ENCODE assay signal across 8 cellular contexts in the genomic region with DNA sequence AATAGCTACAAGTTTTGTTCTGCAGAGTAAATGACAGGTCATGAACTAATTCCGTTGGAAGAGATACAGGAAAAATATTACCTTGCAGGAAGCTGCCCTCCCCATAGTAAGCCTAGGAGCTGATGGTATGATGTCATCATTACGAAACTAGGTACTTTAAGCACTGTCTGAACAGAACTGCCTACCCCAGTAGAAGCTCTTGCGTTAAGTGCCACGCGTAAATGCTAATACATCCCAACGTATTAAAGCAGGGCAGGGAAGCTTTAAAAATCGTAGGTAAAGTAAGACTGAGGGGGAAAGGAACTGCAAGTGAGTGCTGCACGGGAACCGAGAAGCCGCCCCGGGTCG. TPM values are rescaled to one million over a fixed set of nuclear protein-coding genes. Genes with fewer than 3 reads are reported as not detected.
DNase-seq lines count a peak whose midpoint lies in the region; ATAC-seq, FAIRE-seq and TF ChIP-seq lines count a peak whose summit lies in the region.

No MANE protein-coding gene starts in this region.

- H3K4me2 ChIP-seq in OCI-LY1 (ENCODE audit: low read length) (peak overlapping the region; percentile 90), HepG2 (ENCODE audit: low read depth, low read length) (peak overlapping the region; percentile 84)

- TF ChIP-seq CTCF in GM20000 (IDR thresholded peaks at IDR 0.05; ENCODE audit: extremely low read depth, missing control alignments) (no peak), OCI-LY1 (IDR thresholded peaks at IDR 0.05; ENCODE audit: low read length) (no peak), HepG2 (CRISPR knock-in tag; IDR thresholded peaks at IDR 0.05) (no peak), GM13976 (IDR thresholded peaks at IDR 0.05; ENCODE audit: borderline replicate concordance, control extremely low read depth, extremely low read depth, insufficient read depth, missing control alignments) (no peak)

- intact Hi-C loops in HepG2 (cut with micrococcal nuclease; ENCODE audit: unreplicated experiment): no loop called here

- in situ Hi-C loops in HepG2 (cut with HindIII; ENCODE audit: extremely low pct_ligation_motif_present, low pct_unique_long_range_greater_than_20kb): no loop called here
- in situ Hi-C loops in GM13976 (cut with MboI; ENCODE audit: low sequenced_read_pairs, unreplicated experiment): no loop called here

- peaks cover 17% of the 10 kb centered on the region for H3K79me2 ChIP-seq in OCI-LY1 (ENCODE audit: insufficient read depth, low read length)
- H3K79me2 ChIP-seq in HepG2 (ENCODE audit: insufficient read depth, low read length): peaks cover 18% of the 10 kb centered on the region

- H3K9ac ChIP-seq in OCI-LY1 (ENCODE audit: low read length): peak overlapping the region; percentile 80
- H3K9ac ChIP-seq in HepG2 (ENCODE audit: insufficient read depth, low read depth, low read length): peak overlapping the region; percentile 94

- 0% methylated on average over 12 of the region's 12 CpGs for WGBS in HepG2 (ENCODE audit: low lambda C conversion rate)
- WGBS in thymus: 5% methylated on average over 12 of the region's 12 CpGs

- H3K9me2 ChIP-seq in OCI-LY1 (ENCODE audit: low read depth, low read length): no peaks in the 10 kb centered on the region

- H3K36me3 ChIP-seq in OCI-LY1 (ENCODE audit: insufficient read depth, low read length) (no peaks in the 10 kb centered on the region), HepG2 (replicated peaks in 1 of 2; ENCODE audit: control insufficient read depth in 1 of 2, insufficient read depth in 2 of 2, low read length in 2 of 2) (no peaks in the 10 kb centered on the region), thymus (ENCODE audit: control insufficient read depth, insufficient read depth) (no peaks in the 10 kb centered on the region)

- H3K27ac ChIP-seq in OCI-LY1 (ENCODE audit: low read depth, low read length, poor library complexity, severe bottlenecking): no peak overlapping the region
- peak overlapping the region; percentile 66 for H3K27ac ChIP-seq in HepG2 (ENCODE audit: extremely low read length, insufficient read depth, low read length)
- no peak overlapping the region for H3K27ac ChIP-seq in thymus (ENCODE audit: low read depth)

- no peaks in the 10 kb centered on the region for H3F3A ChIP-seq in OCI-LY1 (ENCODE audit: insufficient read depth, low read length)

- no peak for TF ChIP-seq POLR2A in HepG2 (IDR thresholded peaks at IDR 0.05; ENCODE audit: insufficient read depth in 1 of 2, low read depth in 2 of 2, low read length in 2 of 2)

- peak overlapping the region; percentile 77 for H3K4me3 ChIP-seq in OCI-LY1 (ENCODE audit: low read depth, low read length, poor library complexity, severe bottlenecking)
- H3K4me3 ChIP-seq in HepG2 (replicated peaks in 1 of 3; ENCODE audit: insufficient read depth in 1 of 3, low read depth in 2 of 3, low read length in 3 of 3): peak overlapping the region; percentile 91 to 100 (median 97)
- H3K4me3 ChIP-seq in thymus (ENCODE audit: low read length): peak overlapping the region; percentile 34

- TF ChIP-seq EP300 in HepG2 (IDR thresholded peaks at IDR 0.05; ENCODE audit: low read depth in 2 of 2, low read length in 2 of 2): no peak
- TF ChIP-seq EP300 in HepG2 (CRISPR knock-in tag; IDR thresholded peaks at IDR 0.05; ENCODE audit: borderline replicate concordance): no peak

- FAIRE-seq in HepG2 (lab: Jason Lieb, UNC): no peak

- H2AFZ ChIP-seq in OCI-LY1 (ENCODE audit: low read length) (peak overlapping the region; percentile 12; the same call in 1 of the 2 replicates), HepG2 (ENCODE audit: low read length) (no peak overlapping the region)

- H3K4me1 ChIP-seq in OCI-LY1 (ENCODE audit: insufficient read depth, low read length, severe bottlenecking) (peaks cover 10% of the 10 kb centered on the region), HepG2 (ENCODE audit: insufficient read depth, low read length) (peaks cover 8% of the 10 kb centered on the region), thymus (ENCODE audit: control insufficient read depth, insufficient read depth, low read length) (no peaks in the 10 kb centered on the region)

- no peaks in the 10 kb centered on the region for H3K9me3 ChIP-seq in OCI-LY1 (ENCODE audit: low read length)
- no peaks in the 10 kb centered on the region for H3K9me3 ChIP-seq in HepG2 (ENCODE audit: low read length)
- H3K9me3 ChIP-seq in thymus (ENCODE audit: control insufficient read depth): no peaks in the 10 kb centered on the region

- H4K20me1 ChIP-seq in OCI-LY1 (ENCODE audit: insufficient read depth, low read length) (no peaks in the 10 kb centered on the region), HepG2 (ENCODE audit: insufficient read depth, low read length) (no peaks in the 10 kb centered on the region)

- CTCF ChIA-PET in HepG2 (lab: Yijun Ruan, JAX; ENCODE audit: low intra/inter-chr PET ratio, low total read pairs): no interaction called here

- POLR2A ChIA-PET in HepG2 (lab: Yijun Ruan, JAX): interaction anchor here (0.9 to 1.7 kb wide), 9 partner anchors 9 to 1381 kb away, joined by 3 to 11 read pairs (median 4); a partner anchor contains a TSS

- no TSS peak for BruUV-seq in HepG2 (replicated peaks; lab: Mats Ljungman, UMichigan)

- peaks cover 5% of the 10 kb centered on the region; the same call in 1 of the 2 replicates for H3K27me3 ChIP-seq in OCI-LY1 (ENCODE audit: insufficient read depth, low read length)
- H3K27me3 ChIP-seq in HepG2 (ENCODE audit: control insufficient read depth in 1 of 2, insufficient read depth in 2 of 2, low read length in 2 of 2): no peaks in the 10 kb centered on the region; a peak in 1 of 5 replicates
- peaks cover 12% of the 10 kb centered on the region for H3K27me3 ChIP-seq in thymus (ENCODE audit: control insufficient read depth, insufficient read depth)

- ATAC-seq in HG03520 (IDR thresholded peaks at IDR 0.05; ENCODE audit: unreplicated experiment) (peak; percentile 63), HepG2 (peak; percentile 59)

- TF ChIP-seq RAD21 in HepG2 (CRISPR knock-in tag; IDR thresholded peaks at IDR 0.05): no peak

- DNase-seq in DMS53 treated with DMSO at 0.1 percent for 48 hours (lab: John Stamatoyannopoulos, UW; ENCODE audit: unreplicated experiment) (peak; percentile 15), GM20000 (ENCODE audit: low spot score) (peak; percentile 63), cerebellar cortex (ENCODE audit: low spot score) (peak; percentile 35), HepG2 (ENCODE audit: low spot score) (peak; percentile 52), GM13976 (ENCODE audit: low spot score) (no peak)

RNA-seq across cellular contexts. Expression of a gene that starts 0.6 kb away (rescaled TPM):
- 14.9 and 27.1 TPM in 2 replicates for total RNA-seq in HepG2 (2016; rRNA removed; fragmentation: Illumina TruSeq; extraction: Trizol)
- 40.7 and 48.1 TPM in 2 replicates for total RNA-seq in HepG2 (2016; cell fraction: cytosol; rRNA removed; fragmentation: Illumina TruSeq; extraction: Trizol; ENCODE audit: low read depth)
- total RNA-seq in HepG2 (2016; cell fraction: insoluble cytoplasmic fraction; rRNA removed; fragmentation: Illumina TruSeq; extraction: Trizol): 14.2 and 31.4 TPM in 2 replicates
- 9.9 and 12.8 TPM in 2 replicates for total RNA-seq in HepG2 (2016; cell fraction: membrane; rRNA removed; fragmentation: Illumina TruSeq; extraction: Trizol)
- 91.9 and 94.0 TPM in 2 replicates for total RNA-seq in HepG2 (2016; cell fraction: nucleus; rRNA removed; fragmentation: Illumina TruSeq; extraction: Trizol)
- 13.2 and 13.7 TPM in 2 replicates for polyA plus RNA-seq in HepG2 (2011; rRNA removed)
- 4.4 and 6.6 TPM in 2 replicates for polyA plus RNA-seq in HepG2 (2011; cell fraction: cytosol; rRNA removed)
- 11.2 and 15.0 TPM in 2 replicates for polyA plus RNA-seq in HepG2 (2011; cell fraction: nucleus; rRNA removed)
- polyA plus RNA-seq in HepG2 (2012): 16.8 and 17.7 TPM in 2 replicates
- 0.51 and 0.80 TPM in 2 replicates for polyA plus RNA-seq in HepG2 (2016; cell fraction: cytosol; fragmentation: Illumina TruSeq; extraction: Trizol; ENCODE audit: low read depth)
- polyA plus RNA-seq in HepG2 (2016; cell fraction: insoluble cytoplasmic fraction; fragmentation: Illumina TruSeq; extraction: Trizol; ENCODE audit: low read depth): 5.1 and 6.2 TPM in 2 replicates
- 0.60 and 1.2 TPM in 2 replicates for polyA plus RNA-seq in HepG2 (2016; cell fraction: membrane; fragmentation: Illumina TruSeq; extraction: Trizol; ENCODE audit: low read depth)
- polyA plus RNA-seq in HepG2 (2016; cell fraction: nucleus; fragmentation: Illumina TruSeq; extraction: Trizol; ENCODE audit: insufficient read depth, low read depth): 32.7 and 36.1 TPM in 2 replicates
- polyA minus RNA-seq in HepG2 (2011; rRNA and poly(A)+ RNA removed; ENCODE audit: low replicate concordance): 15.9 and 44.6 TPM in 2 replicates
- 17.1 and 18.8 TPM in 2 replicates for polyA minus RNA-seq in HepG2 (2011; cell fraction: cytosol; rRNA and poly(A)+ RNA removed)
- polyA minus RNA-seq in HepG2 (2011; cell fraction: nucleus; rRNA and poly(A)+ RNA removed): 125 and 132 TPM in 2 replicates
- 6.8 TPM for polyA plus RNA-seq in thymus

RNA-seq across cellular contexts. Expression of a gene that starts 37.3 kb away (rescaled TPM):
- total RNA-seq in HepG2 (2016; rRNA removed; fragmentation: Illumina TruSeq; extraction: Trizol): not detected in 2 replicates
- not detected in 2 replicates for total RNA-seq in HepG2 (2016; cell fraction: cytosol; rRNA removed; fragmentation: Illumina TruSeq; extraction: Trizol; ENCODE audit: low read depth)
- not detected in 2 replicates for total RNA-seq in HepG2 (2016; cell fraction: insoluble cytoplasmic fraction; rRNA removed; fragmentation: Illumina TruSeq; extraction: Trizol)
- total RNA-seq in HepG2 (2016; cell fraction: membrane; rRNA removed; fragmentation: Illumina TruSeq; extraction: Trizol): not detected in 2 replicates
- not detected in 2 replicates for total RNA-seq in HepG2 (2016; cell fraction: nucleus; rRNA removed; fragmentation: Illumina TruSeq; extraction: Trizol)
- polyA plus RNA-seq in HepG2 (2011; rRNA removed): not detected in 2 replicates
- polyA plus RNA-seq in HepG2 (2011; cell fraction: cytosol; rRNA removed): not detected in 2 replicates
- polyA plus RNA-seq in HepG2 (2011; cell fraction: nucleus; rRNA removed): not detected in 2 replicates
- polyA plus RNA-seq in HepG2 (2012): not detected in 2 replicates
- polyA plus RNA-seq in HepG2 (2016; cell fraction: cytosol; fragmentation: Illumina TruSeq; extraction: Trizol; ENCODE audit: low read depth): not detected in 2 replicates
- not detected in 2 replicates for polyA plus RNA-seq in HepG2 (2016; cell fraction: insoluble cytoplasmic fraction; fragmentation: Illumina TruSeq; extraction: Trizol; ENCODE audit: low read depth)
- not detected in 2 replicates for polyA plus RNA-seq in HepG2 (2016; cell fraction: membrane; fragmentation: Illumina TruSeq; extraction: Trizol; ENCODE audit: low read depth)
- not detected in 2 replicates for polyA plus RNA-seq in HepG2 (2016; cell fraction: nucleus; fragmentation: Illumina TruSeq; extraction: Trizol; ENCODE audit: insufficient read depth, low read depth)
- polyA minus RNA-seq in HepG2 (2011; rRNA and poly(A)+ RNA removed; ENCODE audit: low replicate concordance): not detected in 2 replicates
- polyA minus RNA-seq in HepG2 (2011; cell fraction: cytosol; rRNA and poly(A)+ RNA removed): not detected in 2 replicates
- not detected in 2 replicates for polyA minus RNA-seq in HepG2 (2011; cell fraction: nucleus; rRNA and poly(A)+ RNA removed)
- polyA plus RNA-seq in thymus: 0.07 TPM

Comparison
In these comparisons a context has a peak if more than half of its experiments do, and no peak if none do; other contexts are left out.
1. H3K4me3 ChIP-seq: peak in every context shown above with its lines; median percentile 97 in HepG2; 77 in OCI-LY1; 34 in thymus.